ENCODE assay signal across 21 cellular contexts in genomic region chr16:89455178-89455577, GRCh38. TPM values are rescaled to one million over a fixed set of nuclear protein-coding genes. Genes with fewer than 3 reads are reported as not detected.
DNase-seq lines count a peak whose midpoint lies in the region; ATAC-seq, FAIRE-seq and TF ChIP-seq lines count a peak whose summit lies in the region.
"Had no signal": no experiment of that assay in that cellular context is flagged by ENCODE, and none has a peak within 500 bp of the region (broad histone marks: within the 10 kb centered on the region; RNA-seq: fewer than 3 reads in every experiment).

No MANE protein-coding gene starts in this region.

- POLR2A ChIA-PET in activated naive CD8-positive, alpha-beta T cell treated with anti-CD3 and anti-CD28 coated beads, Interleukin-2, amount 10 ng/mL, durations not matched to agents 7 days and 5 days (lab: Charles Lee) = interaction anchor here (0.8 to 1.9 kb wide), 6 partner anchors 9 to 34 kb away, joined by 3 to 11 read pairs (median 4); no protein-coding TSS in a partner anchor

- no peaks in the 10 kb centered on the region for H3K27me3 Mint-ChIP-seq in activated naive CD4-positive, alpha-beta T cell treated with anti-CD3 and anti-CD28 coated beads for 36 hours (ENCODE audit: low read depth)
- no peaks in the 10 kb centered on the region for H3K27me3 Mint-ChIP-seq in activated naive CD8-positive, alpha-beta T cell treated with anti-CD3 and anti-CD28 coated beads, Interleukin-2, amount 10 ng/mL, durations not matched to agents 7 days and 5 days
- no peaks in the 10 kb centered on the region for H3K27me3 Mint-ChIP-seq in osteocyte (ENCODE audit: unreplicated experiment)
- H3K27me3 Mint-ChIP-seq: brain had no signal

- no peak overlapping the region for H3K4me3 Mint-ChIP-seq in activated naive CD4-positive, alpha-beta T cell treated with anti-CD3 and anti-CD28 coated beads for 36 hours
- peak overlapping the region; percentile 41 for H3K4me3 Mint-ChIP-seq in activated naive CD8-positive, alpha-beta T cell treated with anti-CD3 and anti-CD28 coated beads, Interleukin-2, amount 10 ng/mL, durations not matched to agents 7 days and 5 days
- no peak overlapping the region for H3K4me3 Mint-ChIP-seq in stimulated activated effector memory CD8-positive, alpha-beta T cell treated with anti-CD3 and anti-CD28 coated beads, Interleukin-12 subunit alpha, Interleukin-12 subunit beta, amount 100 ng/mL, for 72 hours
- no peak overlapping the region for H3K4me3 Mint-ChIP-seq in osteocyte (ENCODE audit: unreplicated experiment)

- H3K36me3 Mint-ChIP-seq in activated naive CD4-positive, alpha-beta T cell treated with anti-CD3 and anti-CD28 coated beads for 36 hours (ENCODE audit: low read depth) = peaks cover 6% of the 10 kb centered on the region
- H3K36me3 Mint-ChIP-seq in activated naive CD8-positive, alpha-beta T cell treated with anti-CD3 and anti-CD28 coated beads, Interleukin-2, amount 10 ng/mL, durations not matched to agents 7 days and 5 days = peaks cover 12% of the 10 kb centered on the region
- peaks cover 26% of the 10 kb centered on the region for H3K36me3 Mint-ChIP-seq in stimulated activated effector memory CD8-positive, alpha-beta T cell treated with anti-CD3 and anti-CD28 coated beads, Interleukin-12 subunit alpha, Interleukin-12 subunit beta, amount 100 ng/mL, for 72 hours
- peaks cover 3% of the 10 kb centered on the region for H3K36me3 Mint-ChIP-seq in osteocyte (ENCODE audit: unreplicated experiment)

- no peak for FAIRE-seq in H54 (lab: Jason Lieb, UNC)
- FAIRE-seq: K562 had no signal

- intact Hi-C loops in activated naive CD4-positive, alpha-beta T cell treated with anti-CD3 and anti-CD28 coated beads for 36 hours (cut with micrococcal nuclease) = no loop called here

- peak overlapping the region; percentile 67 for H3K27ac Mint-ChIP-seq in activated naive CD4-positive, alpha-beta T cell treated with anti-CD3 and anti-CD28 coated beads for 36 hours
- H3K27ac Mint-ChIP-seq in activated naive CD8-positive, alpha-beta T cell treated with anti-CD3 and anti-CD28 coated beads, Interleukin-2, amount 10 ng/mL, durations not matched to agents 7 days and 5 days = peak overlapping the region; percentile 43
- H3K27ac Mint-ChIP-seq in stimulated activated effector memory CD8-positive, alpha-beta T cell treated with anti-CD3 and anti-CD28 coated beads, Interleukin-12 subunit alpha, Interleukin-12 subunit beta, amount 100 ng/mL, for 72 hours = peak overlapping the region; percentile 36
- H3K27ac Mint-ChIP-seq in osteocyte (ENCODE audit: unreplicated experiment) = no peak overlapping the region

- H3K4me3 ChIP-seq in KMS-11 (IDR thresholded peaks at IDR 0.05; ENCODE audit: insufficient read depth, low read depth, low read length) = no peak overlapping the region
- H3K4me3 ChIP-seq: K562, left lung had no signal

- H3K9me3 Mint-ChIP-seq in activated naive CD4-positive, alpha-beta T cell treated with anti-CD3 and anti-CD28 coated beads for 36 hours = no peaks in the 10 kb centered on the region
- H3K9me3 Mint-ChIP-seq in activated naive CD8-positive, alpha-beta T cell treated with anti-CD3 and anti-CD28 coated beads, Interleukin-2, amount 10 ng/mL, durations not matched to agents 7 days and 5 days = no peaks in the 10 kb centered on the region
- no peaks in the 10 kb centered on the region for H3K9me3 Mint-ChIP-seq in stimulated activated effector memory CD8-positive, alpha-beta T cell treated with anti-CD3 and anti-CD28 coated beads, Interleukin-12 subunit alpha, Interleukin-12 subunit beta, amount 100 ng/mL, for 72 hours
- no peaks in the 10 kb centered on the region for H3K9me3 Mint-ChIP-seq in osteocyte (ENCODE audit: unreplicated experiment)

- H3K36me3 ChIP-seq in KMS-11 (ENCODE audit: insufficient read depth) = no peaks in the 10 kb centered on the region
- H3K36me3 ChIP-seq: left lung had no signal

- H3K27ac ChIP-seq in KMS-11 = peak overlapping the region; percentile 81

- no peak overlapping the region for H2AFZ ChIP-seq in KMS-11 (ENCODE audit: low read depth)

- DNase-seq in activated naive CD4-positive, alpha-beta T cell treated with anti-CD3 and anti-CD28 coated beads for 36 hours = no peak
- DNase-seq in activated naive CD4-positive, alpha-beta T cell treated with anti-CD3 and anti-CD28 coated beads, Interleukin-2, amount 50 U/mL, for 16 hours = no peak
- DNase-seq in activated naive CD8-positive, alpha-beta T cell treated with anti-CD3 and anti-CD28 coated beads, Interleukin-2, amount 10 ng/mL, durations not matched to agents 7 days and 5 days = no peak
- no peak for DNase-seq in stimulated activated effector memory CD8-positive, alpha-beta T cell treated with anti-CD3 and anti-CD28 coated beads, Interleukin-12 subunit alpha, Interleukin-12 subunit beta, amount 100 ng/mL, for 72 hours (ENCODE audit: low spot score in 2 of 2)
- DNase-seq in GM03348 (ENCODE audit: low spot score) (no peak), H54 (ENCODE audit: insufficient read length, low spot score) (no peak), osteocyte (ENCODE audit: extremely low spot score, unreplicated experiment) (no peak)
- DNase-seq: activated gamma-delta T cell; dermis blood vessel endothelial cell; erythroblast; GOT3; left lung; NCI-H1105; NCI-H2107; NCI-H69; SIG-M5; stimulated activated CD4-positive, alpha-beta T cell treated with anti-CD3 and anti-CD28 coated beads, Interleukin-2, amount 100 ng/mL, for 48 hours; T-helper 9 cell had no signal

- H3K79me2 ChIP-seq in KMS-11 (ENCODE audit: insufficient read depth, low read depth) = peaks cover 98% of the 10 kb centered on the region

- CTCF ChIA-PET in activated naive CD4-positive, alpha-beta T cell treated with anti-CD3 and anti-CD28 coated beads for 36 hours (lab: Charles Lee) = no interaction called here

- TF ChIP-seq CTCF in KMS-11 (conservative IDR thresholded peaks at IDR 0.05; ENCODE audit: low read depth, low read length) = no peak
- TF ChIP-seq CTCF in osteocyte (IDR thresholded peaks at IDR 0.05) = no peak

- no peak overlapping the region for H3K9ac ChIP-seq in KMS-11

- H3K4me2 ChIP-seq in KMS-11 = peak overlapping the region; percentile 49

- H3K27me3 ChIP-seq in KMS-11 (ENCODE audit: insufficient read depth, low read depth) = no peaks in the 10 kb centered on the region
- H3K27me3 ChIP-seq: left lung had no signal

- no peak for TF ChIP-seq POLR2A in H54 (IDR thresholded peaks at IDR 0.05; ENCODE audit: low read depth, low read length)

- H3K4me1 ChIP-seq in KMS-11 (ENCODE audit: low read depth, poor library complexity, severe bottlenecking) = peaks cover 75% of the 10 kb centered on the region

- peaks cover 16% of the 10 kb centered on the region; the same call in 1 of the 2 replicates for H4K20me1 ChIP-seq in KMS-11 (ENCODE audit: insufficient read depth)

- H3K4me1 Mint-ChIP-seq in activated naive CD4-positive, alpha-beta T cell treated with anti-CD3 and anti-CD28 coated beads for 36 hours (ENCODE audit: low read depth) = peaks cover 73% of the 10 kb centered on the region
- H3K4me1 Mint-ChIP-seq in activated naive CD8-positive, alpha-beta T cell treated with anti-CD3 and anti-CD28 coated beads, Interleukin-2, amount 10 ng/mL, durations not matched to agents 7 days and 5 days = peaks cover 62% of the 10 kb centered on the region
- H3K4me1 Mint-ChIP-seq in stimulated activated effector memory CD8-positive, alpha-beta T cell treated with anti-CD3 and anti-CD28 coated beads, Interleukin-12 subunit alpha, Interleukin-12 subunit beta, amount 100 ng/mL, for 72 hours = peaks cover 62% of the 10 kb centered on the region
- peaks cover 65% of the 10 kb centered on the region for H3K4me1 Mint-ChIP-seq in osteocyte (ENCODE audit: unreplicated experiment)

- peak; percentile 87 for ATAC-seq in activated naive CD8-positive, alpha-beta T cell treated with anti-CD3 and anti-CD28 coated beads, Interleukin-2, amount 10 ng/mL, durations not matched to agents 7 days and 5 days (ENCODE audit: low read depth)
- peak; percentile 79 for ATAC-seq in stimulated activated effector memory CD8-positive, alpha-beta T cell treated with anti-CD3 and anti-CD28 coated beads, Interleukin-12 subunit alpha, Interleukin-12 subunit beta, amount 100 ng/mL, for 72 hours
- ATAC-seq: K562, left lung had no signal

RNA-seq across cellular contexts. Expression of gene ANKRD11, which starts 35.2 kb away (rescaled TPM):
- 100 to 1,000 TPM; 174 to 177 TPM for total RNA-seq in activated naive CD4-positive, alpha-beta T cell treated with anti-CD3 and anti-CD28 coated beads for 36 hours
- 100 to 1,000 TPM; 213 to 217 TPM for total RNA-seq in activated naive CD8-positive, alpha-beta T cell treated with anti-CD3 and anti-CD28 coated beads, Interleukin-2, amount 10 ng/mL, durations not matched to agents 7 days and 5 days
- 188 and 209 TPM in 2 replicates for total RNA-seq in osteocyte

RNA-seq across cellular contexts. Expression of gene SPG7, which starts 53.0 kb away (rescaled TPM):
- 10 to 100 TPM; 62.4 to 67.7 TPM for total RNA-seq in activated naive CD4-positive, alpha-beta T cell treated with anti-CD3 and anti-CD28 coated beads for 36 hours
- total RNA-seq in activated naive CD8-positive, alpha-beta T cell treated with anti-CD3 and anti-CD28 coated beads, Interleukin-2, amount 10 ng/mL, durations not matched to agents 7 days and 5 days = 100 to 1,000 TPM; 112 to 113 TPM
- total RNA-seq in osteocyte = 113 and 125 TPM in 2 replicates
